1 cellular context compared by ENCODE assay signal in the genomic region with DNA sequence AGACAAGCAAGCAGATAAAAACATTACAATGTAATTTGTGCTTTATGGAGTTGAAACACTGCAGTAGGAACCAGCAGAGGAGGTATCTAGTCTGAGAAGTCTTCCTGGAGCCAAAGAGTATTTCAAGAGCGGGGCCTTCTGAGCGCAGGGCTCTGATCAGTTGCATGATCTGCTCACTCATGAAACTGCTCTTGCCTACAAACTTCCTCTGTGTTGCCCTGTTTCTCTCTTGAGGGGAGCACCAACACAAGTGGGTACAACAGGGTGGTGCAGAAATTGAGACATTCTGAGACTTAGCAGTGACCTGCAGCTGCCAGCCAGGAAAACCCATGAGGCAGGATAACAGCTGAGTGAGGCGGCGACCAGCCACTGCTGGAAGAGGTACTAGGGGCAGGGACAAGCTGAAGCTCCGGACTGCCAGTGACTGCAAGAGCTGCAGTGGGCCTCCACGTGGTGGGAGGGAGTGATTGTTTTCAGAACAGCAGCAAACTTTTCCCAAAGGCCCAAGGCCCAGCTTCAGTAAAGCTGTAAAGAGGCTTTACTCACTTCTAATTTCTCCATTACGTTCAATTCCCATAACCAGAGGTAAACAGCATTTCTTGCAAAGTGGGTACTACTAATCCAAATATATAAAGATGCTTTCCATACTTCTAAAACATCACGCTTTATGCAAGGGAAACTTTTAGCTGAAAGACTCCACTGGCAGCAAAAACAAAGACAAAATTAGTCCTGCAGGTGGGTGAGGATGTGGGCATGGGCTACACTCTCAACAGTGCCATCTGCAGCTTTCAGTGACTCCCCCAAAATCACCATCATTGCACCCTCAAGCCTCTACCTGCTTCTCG.
TF ChIP-seq lines count a peak whose summit lies in the region.

No MANE protein-coding gene starts in this region.

TF ChIP-seq in H1, 55 proteins besides CTCF, POLR2A, EP300 and RAD21:
- TF ChIP-seq RNF2 (IDR thresholded peaks at IDR 0.05; ENCODE audit: borderline replicate concordance, low read depth, low read length, missing control alignments, poor library complexity, severe bottlenecking) (no peak), NRF1 (IDR thresholded peaks at IDR 0.05; ENCODE audit: low read depth, low read length) (no peak), EGR1 (IDR thresholded peaks at IDR 0.05; ENCODE audit: borderline replicate concordance, low read depth, low read length) (no peak)
